ENCODE assay signal across 16 cellular contexts in the genomic region with DNA sequence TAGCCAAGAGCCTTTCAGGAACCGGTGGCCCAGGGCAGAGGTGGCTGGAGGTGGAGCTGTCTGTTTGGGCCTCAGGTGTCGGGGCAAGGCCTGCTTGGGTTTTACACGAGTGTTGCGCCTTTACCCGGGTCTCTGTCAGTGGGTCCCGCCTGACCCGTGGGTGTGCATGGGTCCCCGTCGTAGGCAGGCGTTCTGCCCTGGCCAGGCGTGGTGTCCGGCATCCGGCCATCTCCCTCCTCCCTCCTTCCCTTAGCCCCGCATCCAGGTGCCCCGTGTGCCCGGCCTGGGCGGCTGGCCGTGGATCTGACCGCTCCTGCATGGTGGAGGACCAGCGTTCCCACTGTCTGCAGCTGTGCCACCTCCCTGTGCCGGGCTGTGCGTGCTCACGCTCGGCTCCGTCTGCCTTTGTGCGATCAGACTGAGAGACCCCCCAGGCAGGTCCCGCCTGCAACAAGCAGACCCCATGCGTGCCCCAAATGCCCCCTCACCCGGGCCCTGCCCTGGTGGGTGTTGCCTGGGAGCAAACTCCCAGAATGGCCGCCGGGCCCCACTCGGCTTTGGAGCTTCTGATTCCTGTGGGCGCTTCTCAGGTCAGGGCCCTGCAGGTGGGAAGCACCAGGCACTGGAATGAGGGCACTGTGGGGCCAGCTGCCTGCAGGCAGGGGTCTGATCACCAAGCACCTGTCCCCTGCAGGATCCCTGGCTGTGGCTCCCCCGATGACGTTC. TPM values are rescaled to one million over a fixed set of nuclear protein-coding genes. Genes with fewer than 3 reads are reported as not detected.
DNase-seq lines count a peak whose midpoint lies in the region; ATAC-seq, FAIRE-seq and TF ChIP-seq lines count a peak whose summit lies in the region.
"Had no signal": no experiment of that assay in that cellular context is flagged by ENCODE, and none has a peak within 500 bp of the region (broad histone marks: within the 10 kb centered on the region; RNA-seq: fewer than 3 reads in every experiment).

No MANE protein-coding gene starts in this region.

- peaks cover 6% of the 10 kb centered on the region for H3K4me1 Mint-ChIP-seq in activated naive CD8-positive, alpha-beta T cell treated with anti-CD3 and anti-CD28 coated beads, Interleukin-2, amount 10 ng/mL, durations not matched to agents 7 days and 5 days
- H3K4me1 Mint-ChIP-seq in activated naive CD8-positive, alpha-beta T cell treated with anti-CD3 and anti-CD28 coated beads for 36 hours: peaks cover 8% of the 10 kb centered on the region
- no peaks in the 10 kb centered on the region for H3K4me1 Mint-ChIP-seq in activated T-helper 17 cell treated with anti-CD3 and anti-CD28 coated beads, Interleukin-2, amount 50 U/mL, for 72 hours

- no TSS peak for BruUV-seq in HepG2 (replicated peaks; lab: Mats Ljungman, UMichigan)

- no peak for FAIRE-seq in HepG2 (lab: Jason Lieb, UNC)
- FAIRE-seq: D721Med had no signal

- no peak for TF ChIP-seq CTCF in HepG2 (CRISPR knock-in tag; IDR thresholded peaks at IDR 0.05)

- no peak overlapping the region for H3K27ac Mint-ChIP-seq in activated naive CD8-positive, alpha-beta T cell treated with anti-CD3 and anti-CD28 coated beads, Interleukin-2, amount 10 ng/mL, durations not matched to agents 7 days and 5 days
- no peak overlapping the region for H3K27ac Mint-ChIP-seq in activated naive CD8-positive, alpha-beta T cell treated with anti-CD3 and anti-CD28 coated beads for 36 hours
- H3K27ac Mint-ChIP-seq in activated T-helper 17 cell treated with anti-CD3 and anti-CD28 coated beads, Interleukin-2, amount 50 U/mL, for 72 hours: no peak overlapping the region
- H3K27ac Mint-ChIP-seq: T-cell had no signal

- no peaks in the 10 kb centered on the region for H3K9me3 Mint-ChIP-seq in activated naive CD8-positive, alpha-beta T cell treated with anti-CD3 and anti-CD28 coated beads, Interleukin-2, amount 10 ng/mL, durations not matched to agents 7 days and 5 days
- no peaks in the 10 kb centered on the region for H3K9me3 Mint-ChIP-seq in activated naive CD8-positive, alpha-beta T cell treated with anti-CD3 and anti-CD28 coated beads for 36 hours
- no peaks in the 10 kb centered on the region for H3K9me3 Mint-ChIP-seq in activated T-helper 17 cell treated with anti-CD3 and anti-CD28 coated beads, Interleukin-2, amount 50 U/mL, for 72 hours
- H3K9me3 Mint-ChIP-seq: T-cell had no signal

- CTCF ChIA-PET in HepG2 (lab: Yijun Ruan, JAX; ENCODE audit: low intra/inter-chr PET ratio, low total read pairs): no interaction called here

- H3K36me3 Mint-ChIP-seq in activated naive CD8-positive, alpha-beta T cell treated with anti-CD3 and anti-CD28 coated beads, Interleukin-2, amount 10 ng/mL, durations not matched to agents 7 days and 5 days: no peaks in the 10 kb centered on the region
- no peaks in the 10 kb centered on the region for H3K36me3 Mint-ChIP-seq in activated naive CD8-positive, alpha-beta T cell treated with anti-CD3 and anti-CD28 coated beads for 36 hours
- no peaks in the 10 kb centered on the region for H3K36me3 Mint-ChIP-seq in activated T-helper 17 cell treated with anti-CD3 and anti-CD28 coated beads, Interleukin-2, amount 50 U/mL, for 72 hours (ENCODE audit: low read depth)
- H3K36me3 Mint-ChIP-seq: T-cell had no signal

- peak; percentile 40 for ATAC-seq in activated naive CD8-positive, alpha-beta T cell treated with anti-CD3 and anti-CD28 coated beads, Interleukin-2, amount 10 ng/mL, durations not matched to agents 7 days and 5 days (ENCODE audit: low read depth)
- ATAC-seq in activated T-helper 17 cell treated with anti-CD3 and anti-CD28 coated beads, Interleukin-2, amount 50 U/mL, for 72 hours (replicated peaks): no peak
- ATAC-seq in HepG2 (no peak), GM21576 (IDR thresholded peaks at IDR 0.05; ENCODE audit: unreplicated experiment) (no peak)

- POLR2A ChIA-PET in activated naive CD8-positive, alpha-beta T cell treated with anti-CD3 and anti-CD28 coated beads, Interleukin-2, amount 10 ng/mL, durations not matched to agents 7 days and 5 days (lab: Charles Lee): no interaction called here
- POLR2A ChIA-PET in HepG2 (lab: Yijun Ruan, JAX): interaction anchor here (1.3 to 1.4 kb wide), 2 partner anchors 39 to 43 kb away, joined by 3 to 4 read pairs; no protein-coding TSS in a partner anchor

- peaks cover 1 to 6% of the 10 kb centered on the region in 2 experiments; a peak in 3 of 5 replicates for H3K36me3 ChIP-seq in HepG2 (replicated peaks in 1 of 2; ENCODE audit: control insufficient read depth in 1 of 2, insufficient read depth in 2 of 2, low read length in 2 of 2)
- H3K36me3 ChIP-seq: esophagus squamous epithelium had no signal

- no peak overlapping the region for H3K4me3 ChIP-seq in HepG2 (replicated peaks in 1 of 3; ENCODE audit: insufficient read depth in 1 of 3, low read depth in 2 of 3, low read length in 3 of 3)
- H3K4me3 ChIP-seq: esophagus squamous epithelium, lung, skin epidermis had no signal

- no peak overlapping the region for H2AFZ ChIP-seq in HepG2 (ENCODE audit: low read length)

- intact Hi-C loops in HepG2 (cut with micrococcal nuclease; ENCODE audit: unreplicated experiment): no loop called here

- H3K27me3 ChIP-seq in HepG2 (ENCODE audit: control insufficient read depth in 1 of 2, insufficient read depth in 2 of 2, low read length in 2 of 2): no peaks in the 10 kb centered on the region; a peak in 1 of 5 replicates

- no peak overlapping the region for H3K27ac ChIP-seq in HepG2 (ENCODE audit: extremely low read length, insufficient read depth, low read length)
- H3K27ac ChIP-seq: esophagus squamous epithelium had no signal

- no peak overlapping the region for H3K4me2 ChIP-seq in HepG2 (ENCODE audit: low read depth, low read length)

- TF ChIP-seq EP300 in HepG2 (IDR thresholded peaks at IDR 0.05; ENCODE audit: low read depth in 2 of 2, low read length in 2 of 2) (no peak), HepG2 (CRISPR knock-in tag; IDR thresholded peaks at IDR 0.05; ENCODE audit: borderline replicate concordance) (no peak)

- no peak for TF ChIP-seq POLR2A in HepG2 (IDR thresholded peaks at IDR 0.05; ENCODE audit: insufficient read depth in 1 of 2, low read depth in 2 of 2, low read length in 2 of 2)

- 95% methylated on average over 32 of the region's 35 CpGs for WGBS in HepG2 (ENCODE audit: low lambda C conversion rate)

- H3K4me1 ChIP-seq in HepG2 (ENCODE audit: insufficient read depth, low read length): peaks cover 48% of the 10 kb centered on the region

- H3K27me3 Mint-ChIP-seq in activated naive CD8-positive, alpha-beta T cell treated with anti-CD3 and anti-CD28 coated beads, Interleukin-2, amount 10 ng/mL, durations not matched to agents 7 days and 5 days: peaks cover 3% of the 10 kb centered on the region
- peaks cover 13% of the 10 kb centered on the region for H3K27me3 Mint-ChIP-seq in activated naive CD8-positive, alpha-beta T cell treated with anti-CD3 and anti-CD28 coated beads for 36 hours
- no peaks in the 10 kb centered on the region for H3K27me3 Mint-ChIP-seq in activated T-helper 17 cell treated with anti-CD3 and anti-CD28 coated beads, Interleukin-2, amount 50 U/mL, for 72 hours

- H3K9me3 ChIP-seq in HepG2 (ENCODE audit: low read length): no peaks in the 10 kb centered on the region
- H3K9me3 ChIP-seq: esophagus squamous epithelium had no signal

- no peak overlapping the region for H3K4me3 Mint-ChIP-seq in activated naive CD8-positive, alpha-beta T cell treated with anti-CD3 and anti-CD28 coated beads, Interleukin-2, amount 10 ng/mL, durations not matched to agents 7 days and 5 days
- no peak overlapping the region for H3K4me3 Mint-ChIP-seq in activated naive CD8-positive, alpha-beta T cell treated with anti-CD3 and anti-CD28 coated beads for 36 hours
- H3K4me3 Mint-ChIP-seq in activated T-helper 17 cell treated with anti-CD3 and anti-CD28 coated beads, Interleukin-2, amount 50 U/mL, for 72 hours: peak overlapping the region; percentile 22
- H3K4me3 Mint-ChIP-seq: T-cell had no signal

- TF ChIP-seq RAD21 in HepG2 (CRISPR knock-in tag; IDR thresholded peaks at IDR 0.05): no peak

- DNase-seq in activated naive CD8-positive, alpha-beta T cell treated with anti-CD3 and anti-CD28 coated beads, Interleukin-2, amount 10 ng/mL, durations not matched to agents 7 days and 5 days: no peak
- no peak for DNase-seq in activated naive CD8-positive, alpha-beta T cell treated with anti-CD3 and anti-CD28 coated beads for 36 hours
- DNase-seq in HepG2 (ENCODE audit: low spot score) (no peak), NCI-H1105 (lab: John Stamatoyannopoulos, UW) (no peak), NCI-H1930 (lab: John Stamatoyannopoulos, UW) (no peak)
- no peak for DNase-seq in effector CD4-positive, alpha-beta T cell
- DNase-seq: ACHN; activated CD4-positive, CD25-positive, alpha-beta regulatory T cell; esophagus squamous epithelium; NCI-H446 treated with DMSO at 0.1 percent for 48 hours had no signal

- peaks cover 10% of the 10 kb centered on the region; the same call in 1 of the 2 replicates for H4K20me1 ChIP-seq in HepG2 (ENCODE audit: insufficient read depth, low read length)

- in situ Hi-C loops in HepG2 (cut with HindIII; ENCODE audit: extremely low pct_ligation_motif_present, low pct_unique_long_range_greater_than_20kb): no loop called here

- no peak overlapping the region for H3K9ac ChIP-seq in HepG2 (ENCODE audit: insufficient read depth, low read depth, low read length)

- H3K79me2 ChIP-seq in HepG2 (ENCODE audit: insufficient read depth, low read length): peaks cover 49% of the 10 kb centered on the region

RNA-seq across cellular contexts. Expression of a gene that starts 4.2 kb away (rescaled TPM):
- under 1 TPM in 1 of 2 experiments, not detected in 1; 0.20 TPM for total RNA-seq in activated naive CD8-positive, alpha-beta T cell treated with anti-CD3 and anti-CD28 coated beads, Interleukin-2, amount 10 ng/mL, durations not matched to agents 7 days and 5 days
- total RNA-seq in activated naive CD8-positive, alpha-beta T cell treated with anti-CD3 and anti-CD28 coated beads for 36 hours: under 1 TPM; 0.08 to 0.40 TPM
- 1 to 10 TPM; 1.1 to 9.8 TPM for total RNA-seq in activated T-helper 17 cell treated with anti-CD3 and anti-CD28 coated beads, Interleukin-2, amount 50 U/mL, for 72 hours
- 104 and 107 TPM in 2 replicates for total RNA-seq in HepG2 (2016; rRNA removed; fragmentation: Illumina TruSeq; extraction: Trizol)
- total RNA-seq in HepG2 (2016; cell fraction: cytosol; rRNA removed; fragmentation: Illumina TruSeq; extraction: Trizol; ENCODE audit: low read depth): 27.0 and 30.1 TPM in 2 replicates
- total RNA-seq in HepG2 (2016; cell fraction: insoluble cytoplasmic fraction; rRNA removed; fragmentation: Illumina TruSeq; extraction: Trizol): 108 and 118 TPM in 2 replicates
- total RNA-seq in HepG2 (2016; cell fraction: membrane; rRNA removed; fragmentation: Illumina TruSeq; extraction: Trizol): 67.8 and 70.6 TPM in 2 replicates
- 43.9 and 53.0 TPM in 2 replicates for total RNA-seq in HepG2 (2016; cell fraction: nucleus; rRNA removed; fragmentation: Illumina TruSeq; extraction: Trizol)
- polyA plus RNA-seq in HepG2 (2011; rRNA removed): 53.5 and 71.4 TPM in 2 replicates
- 52.8 and 126 TPM in 2 replicates for polyA plus RNA-seq in HepG2 (2011; cell fraction: cytosol; rRNA removed)
- 167 and 187 TPM in 2 replicates for polyA plus RNA-seq in HepG2 (2011; cell fraction: nucleus; rRNA removed)
- 34.5 and 40.6 TPM in 2 replicates for polyA plus RNA-seq in HepG2 (2012)
- 23.8 and 25.7 TPM in 2 replicates for polyA plus RNA-seq in HepG2 (2016; cell fraction: cytosol; fragmentation: Illumina TruSeq; extraction: Trizol; ENCODE audit: low read depth)
- 96.8 and 121 TPM in 2 replicates for polyA plus RNA-seq in HepG2 (2016; cell fraction: insoluble cytoplasmic fraction; fragmentation: Illumina TruSeq; extraction: Trizol; ENCODE audit: low read depth)
- polyA plus RNA-seq in HepG2 (2016; cell fraction: membrane; fragmentation: Illumina TruSeq; extraction: Trizol; ENCODE audit: low read depth): 48.5 and 51.3 TPM in 2 replicates
- 84.0 and 95.2 TPM in 2 replicates for polyA plus RNA-seq in HepG2 (2016; cell fraction: nucleus; fragmentation: Illumina TruSeq; extraction: Trizol; ENCODE audit: insufficient read depth, low read depth)
- 114 TPM in 1 of 2 replicates, not detected in the other for polyA minus RNA-seq in HepG2 (2011; rRNA and poly(A)+ RNA removed; ENCODE audit: low replicate concordance)
- polyA minus RNA-seq in HepG2 (2011; cell fraction: cytosol; rRNA and poly(A)+ RNA removed): 45.5 and 50.7 TPM in 2 replicates
- polyA minus RNA-seq in HepG2 (2011; cell fraction: nucleus; rRNA and poly(A)+ RNA removed): 32.4 and 35.0 TPM in 2 replicates
- total RNA-seq: esophagus squamous epithelium had no signal

RNA-seq across cellular contexts. Expression of a gene that starts 36.6 kb away (rescaled TPM):
- total RNA-seq in activated naive CD8-positive, alpha-beta T cell treated with anti-CD3 and anti-CD28 coated beads, Interleukin-2, amount 10 ng/mL, durations not matched to agents 7 days and 5 days: under 1 TPM; 0.22 to 0.43 TPM
- total RNA-seq in activated naive CD8-positive, alpha-beta T cell treated with anti-CD3 and anti-CD28 coated beads for 36 hours: under 1 TPM in 1 of 2 experiments, not detected in 1; 0.31 TPM
- 1 to 10 TPM in 1 of 2 donors, under 1 TPM in 1; 0.35 to 4.1 TPM for total RNA-seq in activated T-helper 17 cell treated with anti-CD3 and anti-CD28 coated beads, Interleukin-2, amount 50 U/mL, for 72 hours
- total RNA-seq in HepG2 (2016; rRNA removed; fragmentation: Illumina TruSeq; extraction: Trizol): 0.20 and 0.72 TPM in 2 replicates
- 0.30 TPM in 1 of 2 replicates, not detected in the other for total RNA-seq in HepG2 (2016; cell fraction: cytosol; rRNA removed; fragmentation: Illumina TruSeq; extraction: Trizol; ENCODE audit: low read depth)
- 0.32 and 0.36 TPM in 2 replicates for total RNA-seq in HepG2 (2016; cell fraction: insoluble cytoplasmic fraction; rRNA removed; fragmentation: Illumina TruSeq; extraction: Trizol)
- 0.34 and 0.52 TPM in 2 replicates for total RNA-seq in HepG2 (2016; cell fraction: membrane; rRNA removed; fragmentation: Illumina TruSeq; extraction: Trizol)
- total RNA-seq in HepG2 (2016; cell fraction: nucleus; rRNA removed; fragmentation: Illumina TruSeq; extraction: Trizol): 0.72 and 0.75 TPM in 2 replicates
- polyA plus RNA-seq in HepG2 (2011; rRNA removed): 0.17 and 0.30 TPM in 2 replicates
- polyA plus RNA-seq in HepG2 (2011; cell fraction: cytosol; rRNA removed): 0.14 and 0.27 TPM in 2 replicates
- polyA plus RNA-seq in HepG2 (2011; cell fraction: nucleus; rRNA removed): 4.0 and 5.9 TPM in 2 replicates
- 0.87 and 1.1 TPM in 2 replicates for polyA plus RNA-seq in HepG2 (2012)
- 0.07 TPM in 1 of 2 replicates, not detected in the other for polyA plus RNA-seq in HepG2 (2016; cell fraction: cytosol; fragmentation: Illumina TruSeq; extraction: Trizol; ENCODE audit: low read depth)
- polyA plus RNA-seq in HepG2 (2016; cell fraction: insoluble cytoplasmic fraction; fragmentation: Illumina TruSeq; extraction: Trizol; ENCODE audit: low read depth): 0.29 and 0.79 TPM in 2 replicates
- 0.31 and 0.40 TPM in 2 replicates for polyA plus RNA-seq in HepG2 (2016; cell fraction: membrane; fragmentation: Illumina TruSeq; extraction: Trizol; ENCODE audit: low read depth)
- 2.5 and 3.4 TPM in 2 replicates for polyA plus RNA-seq in HepG2 (2016; cell fraction: nucleus; fragmentation: Illumina TruSeq; extraction: Trizol; ENCODE audit: insufficient read depth, low read depth)
- 2.6 TPM in 1 of 2 replicates, not detected in the other for polyA minus RNA-seq in HepG2 (2011; rRNA and poly(A)+ RNA removed; ENCODE audit: low replicate concordance)
- 1.1 and 1.4 TPM in 2 replicates for polyA minus RNA-seq in HepG2 (2011; cell fraction: cytosol; rRNA and poly(A)+ RNA removed)
- 1.9 and 2.1 TPM in 2 replicates for polyA minus RNA-seq in HepG2 (2011; cell fraction: nucleus; rRNA and poly(A)+ RNA removed)
- polyA plus RNA-seq: lung had no signal

RNA-seq across cellular contexts. Expression of a gene that starts 45.5 kb away (rescaled TPM):
- 1 to 10 TPM; 5.4 to 6.6 TPM for total RNA-seq in activated naive CD8-positive, alpha-beta T cell treated with anti-CD3 and anti-CD28 coated beads, Interleukin-2, amount 10 ng/mL, durations not matched to agents 7 days and 5 days
- 10 to 100 TPM; 24.3 TPM for total RNA-seq in activated naive CD8-positive, alpha-beta T cell treated with anti-CD3 and anti-CD28 coated beads for 36 hours
- 10 to 100 TPM; 13.1 to 77.6 TPM for total RNA-seq in activated T-helper 17 cell treated with anti-CD3 and anti-CD28 coated beads, Interleukin-2, amount 50 U/mL, for 72 hours
- not detected in 2 replicates for total RNA-seq in HepG2 (2016; rRNA removed; fragmentation: Illumina TruSeq; extraction: Trizol)
- not detected in 2 replicates for total RNA-seq in HepG2 (2016; cell fraction: cytosol; rRNA removed; fragmentation: Illumina TruSeq; extraction: Trizol; ENCODE audit: low read depth)
- total RNA-seq in HepG2 (2016; cell fraction: insoluble cytoplasmic fraction; rRNA removed; fragmentation: Illumina TruSeq; extraction: Trizol): 0.11 TPM in 1 of 2 replicates, not detected in the other
- 0.09 TPM in 1 of 2 replicates, not detected in the other for total RNA-seq in HepG2 (2016; cell fraction: membrane; rRNA removed; fragmentation: Illumina TruSeq; extraction: Trizol)
- total RNA-seq in HepG2 (2016; cell fraction: nucleus; rRNA removed; fragmentation: Illumina TruSeq; extraction: Trizol): 0.59 TPM in 1 of 2 replicates, not detected in the other
- polyA plus RNA-seq in HepG2 (2011; rRNA removed): 0.04 and 0.31 TPM in 2 replicates
- 0.15 and 0.24 TPM in 2 replicates for polyA plus RNA-seq in HepG2 (2011; cell fraction: cytosol; rRNA removed)
- polyA plus RNA-seq in HepG2 (2011; cell fraction: nucleus; rRNA removed): 0.18 and 0.19 TPM in 2 replicates
- polyA plus RNA-seq in HepG2 (2012): not detected in 2 replicates
- polyA plus RNA-seq in HepG2 (2016; cell fraction: cytosol; fragmentation: Illumina TruSeq; extraction: Trizol; ENCODE audit: low read depth): 0.41 TPM in 1 of 2 replicates, not detected in the other
- not detected in 2 replicates for polyA plus RNA-seq in HepG2 (2016; cell fraction: insoluble cytoplasmic fraction; fragmentation: Illumina TruSeq; extraction: Trizol; ENCODE audit: low read depth)
- not detected in 2 replicates for polyA plus RNA-seq in HepG2 (2016; cell fraction: membrane; fragmentation: Illumina TruSeq; extraction: Trizol; ENCODE audit: low read depth)
- not detected in 2 replicates for polyA plus RNA-seq in HepG2 (2016; cell fraction: nucleus; fragmentation: Illumina TruSeq; extraction: Trizol; ENCODE audit: insufficient read depth, low read depth)
- polyA minus RNA-seq in HepG2 (2011; rRNA and poly(A)+ RNA removed; ENCODE audit: low replicate concordance): 0.70 TPM in 1 of 2 replicates, not detected in the other
- not detected in 2 replicates for polyA minus RNA-seq in HepG2 (2011; cell fraction: cytosol; rRNA and poly(A)+ RNA removed)
- not detected in 2 replicates for polyA minus RNA-seq in HepG2 (2011; cell fraction: nucleus; rRNA and poly(A)+ RNA removed)

RNA-seq across cellular contexts. Expression of a gene that starts 56.3 kb away (rescaled TPM):
- total RNA-seq in activated naive CD8-positive, alpha-beta T cell treated with anti-CD3 and anti-CD28 coated beads, Interleukin-2, amount 10 ng/mL, durations not matched to agents 7 days and 5 days: under 1 TPM; 0.53 to 0.60 TPM
- total RNA-seq in activated naive CD8-positive, alpha-beta T cell treated with anti-CD3 and anti-CD28 coated beads for 36 hours: under 1 TPM in 1 of 2 experiments, not detected in 1; 0.20 TPM
- total RNA-seq in activated T-helper 17 cell treated with anti-CD3 and anti-CD28 coated beads, Interleukin-2, amount 50 U/mL, for 72 hours: under 1 TPM in 1 of 2 donors, not detected in 1; 0.58 TPM
- not detected in 2 replicates for total RNA-seq in HepG2 (2016; rRNA removed; fragmentation: Illumina TruSeq; extraction: Trizol)
- total RNA-seq in HepG2 (2016; cell fraction: cytosol; rRNA removed; fragmentation: Illumina TruSeq; extraction: Trizol; ENCODE audit: low read depth): not detected in 2 replicates
- total RNA-seq in HepG2 (2016; cell fraction: insoluble cytoplasmic fraction; rRNA removed; fragmentation: Illumina TruSeq; extraction: Trizol): not detected in 2 replicates
- not detected in 2 replicates for total RNA-seq in HepG2 (2016; cell fraction: membrane; rRNA removed; fragmentation: Illumina TruSeq; extraction: Trizol)
- not detected in 2 replicates for total RNA-seq in HepG2 (2016; cell fraction: nucleus; rRNA removed; fragmentation: Illumina TruSeq; extraction: Trizol)
- not detected in 2 replicates for polyA plus RNA-seq in HepG2 (2011; rRNA removed)
- polyA plus RNA-seq in HepG2 (2011; cell fraction: cytosol; rRNA removed): not detected in 2 replicates
- polyA plus RNA-seq in HepG2 (2011; cell fraction: nucleus; rRNA removed): not detected in 2 replicates
- not detected in 2 replicates for polyA plus RNA-seq in HepG2 (2012)
- polyA plus RNA-seq in HepG2 (2016; cell fraction: cytosol; fragmentation: Illumina TruSeq; extraction: Trizol; ENCODE audit: low read depth): not detected in 2 replicates
- not detected in 2 replicates for polyA plus RNA-seq in HepG2 (2016; cell fraction: insoluble cytoplasmic fraction; fragmentation: Illumina TruSeq; extraction: Trizol; ENCODE audit: low read depth)
- not detected in 2 replicates for polyA plus RNA-seq in HepG2 (2016; cell fraction: membrane; fragmentation: Illumina TruSeq; extraction: Trizol; ENCODE audit: low read depth)
- polyA plus RNA-seq in HepG2 (2016; cell fraction: nucleus; fragmentation: Illumina TruSeq; extraction: Trizol; ENCODE audit: insufficient read depth, low read depth): not detected in 2 replicates
- not detected in 2 replicates for polyA minus RNA-seq in HepG2 (2011; rRNA and poly(A)+ RNA removed; ENCODE audit: low replicate concordance)
- not detected in 2 replicates for polyA minus RNA-seq in HepG2 (2011; cell fraction: cytosol; rRNA and poly(A)+ RNA removed)
- not detected in 2 replicates for polyA minus RNA-seq in HepG2 (2011; cell fraction: nucleus; rRNA and poly(A)+ RNA removed)
